ENCODE assay signal across 1 cellular context in genomic region chr6:128519132-128519930, GRCh38.
TF ChIP-seq lines count a peak whose summit lies in the region.

No MANE protein-coding gene starts in this region.

TF ChIP-seq in HepG2, 621 proteins besides CTCF, POLR2A, EP300 and RAD21 (continued from another document and continues in another):
- TF ChIP-seq MYPOP (CRISPR knock-in tag; IDR thresholded peaks at IDR 0.05) = no peak; the same call in 1 of the 2 replicates
- 0 out of 2 replicates have a peak, but pooled peaks have one; percentile 46 for TF ChIP-seq ZC3H4 (CRISPR knock-in tag; IDR thresholded peaks at IDR 0.05; ENCODE audit: borderline replicate concordance)
- no peak for TF ChIP-seq ELK4 (CRISPR knock-in tag; IDR thresholded peaks at IDR 0.05; ENCODE audit: borderline replicate concordance)
- no peak for TF ChIP-seq ZNF383 (CRISPR knock-in tag; IDR thresholded peaks at IDR 0.05; ENCODE audit: borderline replicate concordance)
- TF ChIP-seq ZNF431 (CRISPR knock-in tag; IDR thresholded peaks at IDR 0.05; ENCODE audit: borderline replicate concordance, low read depth) = 0 out of 2 replicates have a peak, but pooled peaks have one; percentile 27
- TF ChIP-seq TP53 (CRISPR knock-in tag; conservative IDR thresholded peaks at IDR 0.05) = peak; percentile 78; the same call in 1 of the 2 replicates
- peak; percentile 87 for TF ChIP-seq KMT2A (CRISPR knock-in tag; IDR thresholded peaks at IDR 0.05)
- 0 out of 2 replicates have a peak, but pooled peaks have one; percentile 67 for TF ChIP-seq ZNF441 (CRISPR knock-in tag; IDR thresholded peaks at IDR 0.05; ENCODE audit: borderline replicate concordance)
- 0 out of 2 replicates have a peak, but pooled peaks have one; percentile 9 for TF ChIP-seq ZFP91 (CRISPR knock-in tag; IDR thresholded peaks at IDR 0.05; ENCODE audit: borderline replicate concordance)
- no peak for TF ChIP-seq ZNF33B (CRISPR knock-in tag; IDR thresholded peaks at IDR 0.05)
- TF ChIP-seq ZNF781 (CRISPR knock-in tag; IDR thresholded peaks at IDR 0.05; ENCODE audit: borderline replicate concordance, not compliant biosample characterization) = peak; percentile 39
- no peak for TF ChIP-seq HNRNPUL1 (IDR thresholded peaks at IDR 0.05; ENCODE audit: low read depth, low read length)
- TF ChIP-seq GABPB1 (CRISPR knock-in tag; IDR thresholded peaks at IDR 0.05) = peak; percentile 51; the same call in 1 of the 2 replicates
- no peak for TF ChIP-seq ARID2 (CRISPR knock-in tag; IDR thresholded peaks at IDR 0.05; ENCODE audit: borderline replicate concordance)
- no peak for TF ChIP-seq RFX3 (CRISPR knock-in tag; IDR thresholded peaks at IDR 0.05)
- TF ChIP-seq KLF9 (CRISPR knock-in tag; IDR thresholded peaks at IDR 0.05; ENCODE audit: low read depth) = no peak; the same call in 1 of the 2 replicates
- no peak for TF ChIP-seq KDM1A (CRISPR knock-in tag; IDR thresholded peaks at IDR 0.05)
- no peak for TF ChIP-seq ARNT2 (CRISPR knock-in tag; IDR thresholded peaks at IDR 0.05; ENCODE audit: low read depth)
- no peak for TF ChIP-seq ZNF354B (CRISPR knock-in tag; IDR thresholded peaks at IDR 0.05)
- TF ChIP-seq ZNF800 (CRISPR knock-in tag; IDR thresholded peaks at IDR 0.05) = peak; percentile 84
- no peak for TF ChIP-seq CHD2 (IDR thresholded peaks at IDR 0.05; ENCODE audit: low read depth, low read length)
- TF ChIP-seq HMG20B (CRISPR knock-in tag; conservative IDR thresholded peaks at IDR 0.05) = no peak; the same call in 1 of the 2 replicates
- no peak for TF ChIP-seq ZNF570 (CRISPR knock-in tag; IDR thresholded peaks at IDR 0.05; ENCODE audit: borderline replicate concordance)
- no peak for TF ChIP-seq CREM (IDR thresholded peaks at IDR 0.05)
- no peak for TF ChIP-seq CREM (CRISPR knock-in tag; IDR thresholded peaks at IDR 0.05)
- no peak for TF ChIP-seq TRIM24 (CRISPR knock-in tag; IDR thresholded peaks at IDR 0.05)
- peak; percentile 92 for TF ChIP-seq ZNF264 (CRISPR knock-in tag; IDR thresholded peaks at IDR 0.05)
- TF ChIP-seq NFRKB (IDR thresholded peaks at IDR 0.05) = no peak
- peak; percentile 75 for TF ChIP-seq ZNF407 (CRISPR knock-in tag; IDR thresholded peaks at IDR 0.05; ENCODE audit: not compliant biosample characterization)
- no peak for TF ChIP-seq ZNF432 (CRISPR knock-in tag; IDR thresholded peaks at IDR 0.05; ENCODE audit: borderline replicate concordance)
- TF ChIP-seq ZNF670 (CRISPR knock-in tag; IDR thresholded peaks at IDR 0.05; ENCODE audit: borderline replicate concordance) = peak; percentile 22; the same call in 1 of the 2 replicates
- TF ChIP-seq ZMYM4 (CRISPR knock-in tag; IDR thresholded peaks at IDR 0.05) = peak; percentile 88
- TF ChIP-seq ASH2L (IDR thresholded peaks at IDR 0.05; ENCODE audit: insufficient read length, low read depth, low read length) = no peak
- TF ChIP-seq LCORL (IDR thresholded peaks at IDR 0.05) = no peak
- peak; percentile 74; the same call in 1 of the 2 replicates for TF ChIP-seq LCORL (CRISPR knock-in tag; IDR thresholded peaks at IDR 0.05)
- TF ChIP-seq NONO (IDR thresholded peaks at IDR 0.05) = no peak
- peak; percentile 18 for TF ChIP-seq NONO (CRISPR knock-in tag; conservative IDR thresholded peaks at IDR 0.05)
- no peak for TF ChIP-seq ZNF30 (CRISPR knock-in tag; IDR thresholded peaks at IDR 0.05)
- TF ChIP-seq ADNP (CRISPR knock-in tag; IDR thresholded peaks at IDR 0.05) = no peak
- 0 out of 2 replicates have a peak, but pooled peaks have one; percentile 23 for TF ChIP-seq MIER3 (CRISPR knock-in tag; IDR thresholded peaks at IDR 0.05; ENCODE audit: borderline replicate concordance)
- TF ChIP-seq ZFP41 (CRISPR knock-in tag; IDR thresholded peaks at IDR 0.05; ENCODE audit: borderline replicate concordance) = no peak
- no peak for TF ChIP-seq NFKBIZ (CRISPR knock-in tag; IDR thresholded peaks at IDR 0.05)
- TF ChIP-seq ZNF567 (CRISPR knock-in tag; IDR thresholded peaks at IDR 0.05; ENCODE audit: borderline replicate concordance) = no peak
- TF ChIP-seq NR2F2 (IDR thresholded peaks at IDR 0.05; ENCODE audit: borderline replicate concordance, low read depth) = no peak
- TF ChIP-seq ZKSCAN5 (CRISPR knock-in tag; IDR thresholded peaks at IDR 0.05) = no peak
- TF ChIP-seq TCF7 (IDR thresholded peaks at IDR 0.05; ENCODE audit: low read depth) = no peak
- TF ChIP-seq ZFX (CRISPR knock-in tag; IDR thresholded peaks at IDR 0.05; ENCODE audit: low read depth) = no peak; the same call in 1 of the 2 replicates
- no peak; the same call in 1 of the 2 replicates for TF ChIP-seq CBFB (CRISPR knock-in tag; IDR thresholded peaks at IDR 0.05)
- no peak; the same call in 1 of the 2 replicates for TF ChIP-seq PCBP1 (IDR thresholded peaks at IDR 0.05; ENCODE audit: borderline replicate concordance, low read depth, low read length)
- TF ChIP-seq SMARCC2 (IDR thresholded peaks at IDR 0.05) = no peak
- no peak for TF ChIP-seq ZNF138 (CRISPR knock-in tag; IDR thresholded peaks at IDR 0.05; ENCODE audit: low read depth)
- no peak for TF ChIP-seq SRF (IDR thresholded peaks at IDR 0.05; ENCODE audit: low read depth, low read length)
- TF ChIP-seq ATF5 (CRISPR knock-in tag; IDR thresholded peaks at IDR 0.05; ENCODE audit: low read depth) = no peak
- no peak for TF ChIP-seq SAFB2 (CRISPR knock-in tag; IDR thresholded peaks at IDR 0.05; ENCODE audit: borderline replicate concordance, low read depth)
- no peak for TF ChIP-seq CC2D1A (CRISPR knock-in tag; IDR thresholded peaks at IDR 0.05)
- TF ChIP-seq KLF11 (CRISPR knock-in tag; IDR thresholded peaks at IDR 0.05) = no peak; the same call in 1 of the 2 replicates
- no peak for TF ChIP-seq ZNF737 (CRISPR knock-in tag; IDR thresholded peaks at IDR 0.05; ENCODE audit: borderline replicate concordance)
- TF ChIP-seq YEATS4 (CRISPR knock-in tag; IDR thresholded peaks at IDR 0.05; ENCODE audit: borderline replicate concordance) = peak; percentile 81; the same call in 1 of the 2 replicates
- TF ChIP-seq NAIF1 (CRISPR knock-in tag; IDR thresholded peaks at IDR 0.05; ENCODE audit: borderline replicate concordance) = peak; percentile 91; the same call in 1 of the 2 replicates
- no peak for TF ChIP-seq ATF1 (CRISPR knock-in tag; IDR thresholded peaks at IDR 0.05)
- no peak; the same call in 1 of the 2 replicates for TF ChIP-seq NFYB (CRISPR knock-in tag; IDR thresholded peaks at IDR 0.05)
- TF ChIP-seq PAF1 (CRISPR knock-in tag; IDR thresholded peaks at IDR 0.05) = no peak
- TF ChIP-seq MEIS2 (CRISPR knock-in tag; IDR thresholded peaks at IDR 0.05) = peak; percentile 65; the same call in 1 of the 2 replicates
